In the genomic region with DNA sequence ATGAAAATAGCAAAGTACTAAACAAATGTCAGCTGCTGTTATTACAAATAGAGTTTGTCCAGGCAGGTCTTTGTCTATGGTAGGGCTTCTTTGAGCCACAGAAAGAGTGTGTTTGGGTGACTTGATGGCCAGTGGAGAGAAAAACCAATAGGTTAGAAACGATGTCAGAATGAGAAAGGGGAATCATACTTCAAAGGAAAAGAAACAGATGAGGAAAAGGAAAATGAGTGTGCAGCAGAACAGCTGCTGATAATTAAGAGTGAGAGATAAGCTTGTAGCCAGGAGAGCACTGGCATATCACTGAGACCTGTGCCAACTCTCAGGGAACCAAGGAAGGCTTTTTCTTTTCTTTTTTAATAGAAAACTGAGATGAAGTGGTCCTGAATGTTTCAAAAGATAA, we compare ENCODE assay signal across 1 cellular context.
A peak's percentile ranks its signal among the peaks of the same experiment; 100 is the strongest.
TF ChIP-seq lines count a peak whose summit lies in the region.

No MANE protein-coding gene starts in this region.

TF ChIP-seq in GM12878, 131 proteins besides CTCF, POLR2A, EP300 and RAD21 (continued from another document):
- TF ChIP-seq, protein P1, sequence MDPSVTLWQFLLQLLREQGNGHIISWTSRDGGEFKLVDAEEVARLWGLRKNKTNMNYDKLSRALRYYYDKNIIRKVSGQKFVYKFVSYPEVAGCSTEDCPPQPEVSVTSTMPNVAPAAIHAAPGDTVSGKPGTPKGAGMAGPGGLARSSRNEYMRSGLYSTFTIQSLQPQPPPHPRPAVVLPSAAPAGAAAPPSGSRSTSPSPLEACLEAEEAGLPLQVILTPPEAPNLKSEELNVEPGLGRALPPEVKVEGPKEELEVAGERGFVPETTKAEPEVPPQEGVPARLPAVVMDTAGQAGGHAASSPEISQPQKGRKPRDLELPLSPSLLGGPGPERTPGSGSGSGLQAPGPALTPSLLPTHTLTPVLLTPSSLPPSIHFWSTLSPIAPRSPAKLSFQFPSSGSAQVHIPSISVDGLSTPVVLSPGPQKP (IDR thresholded peaks at IDR 0.05; ENCODE audit: low read depth, low read length), result no peak
- TF ChIP-seq CBX3 (IDR thresholded peaks at IDR 0.05; ENCODE audit: borderline replicate concordance, low read depth) (no peak), RUNX3 (IDR thresholded peaks at IDR 0.05; ENCODE audit: low read length) (peak; percentile 89), RAD51 (IDR thresholded peaks at IDR 0.05) (no peak), MYB (IDR thresholded peaks at IDR 0.05; ENCODE audit: borderline replicate concordance, low read depth, low read length) (no peak), MEF2B (IDR thresholded peaks at IDR 0.05; ENCODE audit: partially characterized antibody, poor library complexity, severe bottlenecking) (no peak)
- TF ChIP-seq, protein P2, sequence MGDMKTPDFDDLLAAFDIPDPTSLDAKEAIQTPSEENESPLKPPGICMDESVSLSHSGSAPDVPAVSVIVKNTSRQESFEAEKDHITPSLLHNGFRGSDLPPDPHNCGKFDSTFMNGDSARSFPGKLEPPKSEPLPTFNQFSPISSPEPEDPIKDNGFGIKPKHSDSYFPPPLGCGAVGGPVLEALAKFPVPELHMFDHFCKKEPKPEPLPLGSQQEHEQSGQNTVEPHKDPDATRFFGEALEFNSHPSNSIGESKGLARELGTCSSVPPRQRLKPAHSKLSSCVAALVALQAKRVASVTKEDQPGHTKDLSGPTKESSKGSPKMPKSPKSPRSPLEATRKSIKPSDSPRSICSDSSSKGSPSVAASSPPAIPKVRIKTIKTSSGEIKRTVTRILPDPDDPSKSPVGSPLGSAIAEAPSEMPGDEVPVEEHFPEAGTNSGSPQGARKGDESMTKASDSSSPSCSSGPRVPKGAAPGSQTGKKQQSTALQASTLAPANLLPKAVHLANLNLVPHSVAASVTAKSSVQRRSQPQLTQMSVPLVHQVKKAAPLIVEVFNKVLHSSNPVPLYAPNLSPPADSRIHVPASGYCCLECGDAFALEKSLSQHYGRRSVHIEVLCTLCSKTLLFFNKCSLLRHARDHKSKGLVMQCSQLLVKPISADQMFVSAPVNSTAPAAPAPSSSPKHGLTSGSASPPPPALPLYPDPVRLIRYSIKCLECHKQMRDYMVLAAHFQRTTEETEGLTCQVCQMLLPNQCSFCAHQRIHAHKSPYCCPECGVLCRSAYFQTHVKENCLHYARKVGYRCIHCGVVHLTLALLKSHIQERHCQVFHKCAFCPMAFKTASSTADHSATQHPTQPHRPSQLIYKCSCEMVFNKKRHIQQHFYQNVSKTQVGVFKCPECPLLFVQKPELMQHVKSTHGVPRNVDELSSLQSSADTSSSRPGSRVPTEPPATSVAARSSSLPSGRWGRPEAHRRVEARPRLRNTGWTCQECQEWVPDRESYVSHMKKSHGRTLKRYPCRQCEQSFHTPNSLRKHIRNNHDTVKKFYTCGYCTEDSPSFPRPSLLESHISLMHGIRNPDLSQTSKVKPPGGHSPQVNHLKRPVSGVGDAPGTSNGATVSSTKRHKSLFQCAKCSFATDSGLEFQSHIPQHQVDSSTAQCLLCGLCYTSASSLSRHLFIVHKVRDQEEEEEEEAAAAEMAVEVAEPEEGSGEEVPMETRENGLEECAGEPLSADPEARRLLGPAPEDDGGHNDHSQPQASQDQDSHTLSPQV (IDR thresholded peaks at IDR 0.05), result no peak
- TF ChIP-seq, protein P3, sequence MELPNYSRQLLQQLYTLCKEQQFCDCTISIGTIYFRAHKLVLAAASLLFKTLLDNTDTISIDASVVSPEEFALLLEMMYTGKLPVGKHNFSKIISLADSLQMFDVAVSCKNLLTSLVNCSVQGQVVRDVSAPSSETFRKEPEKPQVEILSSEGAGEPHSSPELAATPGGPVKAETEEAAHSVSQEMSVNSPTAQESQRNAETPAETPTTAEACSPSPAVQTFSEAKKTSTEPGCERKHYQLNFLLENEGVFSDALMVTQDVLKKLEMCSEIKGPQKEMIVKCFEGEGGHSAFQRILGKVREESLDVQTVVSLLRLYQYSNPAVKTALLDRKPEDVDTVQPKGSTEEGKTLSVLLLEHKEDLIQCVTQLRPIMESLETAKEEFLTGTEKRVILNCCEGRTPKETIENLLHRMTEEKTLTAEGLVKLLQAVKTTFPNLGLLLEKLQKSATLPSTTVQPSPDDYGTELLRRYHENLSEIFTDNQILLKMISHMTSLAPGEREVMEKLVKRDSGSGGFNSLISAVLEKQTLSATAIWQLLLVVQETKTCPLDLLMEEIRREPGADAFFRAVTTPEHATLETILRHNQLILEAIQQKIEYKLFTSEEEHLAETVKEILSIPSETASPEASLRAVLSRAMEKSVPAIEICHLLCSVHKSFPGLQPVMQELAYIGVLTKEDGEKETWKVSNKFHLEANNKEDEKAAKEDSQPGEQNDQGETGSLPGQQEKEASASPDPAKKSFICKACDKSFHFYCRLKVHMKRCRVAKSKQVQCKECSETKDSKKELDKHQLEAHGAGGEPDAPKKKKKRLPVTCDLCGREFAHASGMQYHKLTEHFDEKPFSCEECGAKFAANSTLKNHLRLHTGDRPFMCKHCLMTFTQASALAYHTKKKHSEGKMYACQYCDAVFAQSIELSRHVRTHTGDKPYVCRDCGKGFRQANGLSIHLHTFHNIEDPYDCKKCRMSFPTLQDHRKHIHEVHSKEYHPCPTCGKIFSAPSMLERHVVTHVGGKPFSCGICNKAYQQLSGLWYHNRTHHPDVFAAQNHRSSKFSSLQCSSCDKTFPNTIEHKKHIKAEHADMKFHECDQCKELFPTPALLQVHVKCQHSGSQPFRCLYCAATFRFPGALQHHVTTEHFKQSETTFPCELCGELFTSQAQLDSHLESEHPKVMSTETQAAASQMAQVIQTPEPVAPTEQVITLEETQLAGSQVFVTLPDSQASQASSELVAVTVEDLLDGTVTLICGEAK (IDR thresholded peaks at IDR 0.05; ENCODE audit: borderline replicate concordance), result no peak
- TF ChIP-seq, protein P4, sequence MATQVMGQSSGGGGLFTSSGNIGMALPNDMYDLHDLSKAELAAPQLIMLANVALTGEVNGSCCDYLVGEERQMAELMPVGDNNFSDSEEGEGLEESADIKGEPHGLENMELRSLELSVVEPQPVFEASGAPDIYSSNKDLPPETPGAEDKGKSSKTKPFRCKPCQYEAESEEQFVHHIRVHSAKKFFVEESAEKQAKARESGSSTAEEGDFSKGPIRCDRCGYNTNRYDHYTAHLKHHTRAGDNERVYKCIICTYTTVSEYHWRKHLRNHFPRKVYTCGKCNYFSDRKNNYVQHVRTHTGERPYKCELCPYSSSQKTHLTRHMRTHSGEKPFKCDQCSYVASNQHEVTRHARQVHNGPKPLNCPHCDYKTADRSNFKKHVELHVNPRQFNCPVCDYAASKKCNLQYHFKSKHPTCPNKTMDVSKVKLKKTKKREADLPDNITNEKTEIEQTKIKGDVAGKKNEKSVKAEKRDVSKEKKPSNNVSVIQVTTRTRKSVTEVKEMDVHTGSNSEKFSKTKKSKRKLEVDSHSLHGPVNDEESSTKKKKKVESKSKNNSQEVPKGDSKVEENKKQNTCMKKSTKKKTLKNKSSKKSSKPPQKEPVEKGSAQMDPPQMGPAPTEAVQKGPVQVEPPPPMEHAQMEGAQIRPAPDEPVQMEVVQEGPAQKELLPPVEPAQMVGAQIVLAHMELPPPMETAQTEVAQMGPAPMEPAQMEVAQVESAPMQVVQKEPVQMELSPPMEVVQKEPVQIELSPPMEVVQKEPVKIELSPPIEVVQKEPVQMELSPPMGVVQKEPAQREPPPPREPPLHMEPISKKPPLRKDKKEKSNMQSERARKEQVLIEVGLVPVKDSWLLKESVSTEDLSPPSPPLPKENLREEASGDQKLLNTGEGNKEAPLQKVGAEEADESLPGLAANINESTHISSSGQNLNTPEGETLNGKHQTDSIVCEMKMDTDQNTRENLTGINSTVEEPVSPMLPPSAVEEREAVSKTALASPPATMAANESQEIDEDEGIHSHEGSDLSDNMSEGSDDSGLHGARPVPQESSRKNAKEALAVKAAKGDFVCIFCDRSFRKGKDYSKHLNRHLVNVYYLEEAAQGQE (IDR thresholded peaks at IDR 0.05; ENCODE audit: low read depth, low read length), result no peak
